ENCODE assay signal across 7 cellular contexts in genomic region chr9:130451509-130452388, GRCh38. TPM values are rescaled to one million over a fixed set of nuclear protein-coding genes. Genes with fewer than 3 reads are reported as not detected.
A peak's percentile ranks its signal among the peaks of the same experiment; 100 is the strongest.
DNase-seq lines count a peak whose midpoint lies in the region; ATAC-seq and TF ChIP-seq lines count a peak whose summit lies in the region.

No MANE protein-coding gene starts in this region.

- no peaks in the 10 kb centered on the region for H3K79me2 ChIP-seq in SK-N-SH (ENCODE audit: insufficient read depth)

- no peak overlapping the region for H2AFZ ChIP-seq in SK-N-SH (ENCODE audit: low read depth)

- H3F3A ChIP-seq in SK-N-SH (replicated peaks; ENCODE audit: insufficient read depth) = no peaks in the 10 kb centered on the region

- H3K9me2 ChIP-seq in SK-N-SH = no peaks in the 10 kb centered on the region

- TF ChIP-seq CTCF in GM10248 (IDR thresholded peaks at IDR 0.05; ENCODE audit: control extremely low read depth, extremely low read depth, low read depth, missing control alignments) (peak; percentile 9), SK-N-SH (IDR thresholded peaks at IDR 0.05) (peak; percentile 63), omental fat pad (IDR thresholded peaks at IDR 0.05) (peak in 1 of 3 donors; percentile 21)

- no peaks in the 10 kb centered on the region for H3K27me3 ChIP-seq in SK-N-SH (ENCODE audit: insufficient read depth)

- H3K4me1 ChIP-seq in SK-N-SH (ENCODE audit: control insufficient read depth in 1 of 2, insufficient read depth in 2 of 2, low read depth in 1 of 2, low read length in 1 of 2) = peaks cover 19 to 75% of the 10 kb centered on the region in 2 experiments; a peak in 3 of 4 replicates

- CTCF ChIA-PET in GM10248 (lab: Yijun Ruan, JAX) (interaction anchor here (1.2 kb wide), 2 partner anchors 230 to 232 kb away, joined by 3 read pairs; no protein-coding TSS in a partner anchor), SK-N-SH (lab: Yijun Ruan, JAX) (interaction anchor here (0.6 to 3.1 kb wide), 10 partner anchors 9 to 242 kb away, joined by 3 to 15 read pairs (median 3); partner anchors contain the start of gene EXOSC2)

- H4K20me1 ChIP-seq in SK-N-SH (ENCODE audit: insufficient read depth) = no peaks in the 10 kb centered on the region

- WGBS in SK-N-SH (ENCODE audit: low lambda C conversion rate) = 50% methylated on average over 2 of the region's 23 CpGs

- no peak overlapping the region for H3K9ac ChIP-seq in SK-N-SH

- ATAC-seq in omental fat pad (ENCODE audit: low FRiP score) (peak; percentile 76), GM19023 (IDR thresholded peaks at IDR 0.05; ENCODE audit: unreplicated experiment) (no peak), HG02852 (IDR thresholded peaks at IDR 0.05; ENCODE audit: unreplicated experiment) (no peak)

- H3K4me2 ChIP-seq in SK-N-SH = peak overlapping the region; percentile 34; the same call in 1 of the 2 replicates

- no peaks in the 10 kb centered on the region for H3K36me3 ChIP-seq in SK-N-SH (replicated peaks in 1 of 2; ENCODE audit: control insufficient read depth in 1 of 2, insufficient read depth in 2 of 2, low read length in 1 of 2)

- DNase-seq in GM10248 (ENCODE audit: extremely low spot score) (no peak), NCI-H1092 (lab: John Stamatoyannopoulos, UW) (peak; percentile 88), SK-N-SH (peak; percentile 81), fibroblast of gingiva (ENCODE audit: low read depth) (peak; percentile 90), omental fat pad (ENCODE audit: low spot score) (peak; percentile 71)

- no peak; the same call in 1 of the 2 replicates for TF ChIP-seq RAD21 in SK-N-SH (IDR thresholded peaks at IDR 0.05; ENCODE audit: low read length)

- H3K27ac ChIP-seq in SK-N-SH (ENCODE audit: low read depth in 2 of 2, low read length in 1 of 2) = peak overlapping the region in 1 of 2 experiments; percentile 96; a peak in 2 of 4 replicates

- no peak for TF ChIP-seq EP300 in SK-N-SH (IDR thresholded peaks at IDR 0.05; ENCODE audit: borderline replicate concordance in 1 of 2, low read depth in 1 of 2, low read length in 1 of 2)

- no peaks in the 10 kb centered on the region for H3K9me3 ChIP-seq in SK-N-SH

- POLR2A ChIA-PET in GM10248 (lab: Yijun Ruan, JAX) (no interaction called here), SK-N-SH (lab: Yijun Ruan, JAX) (no interaction called here)

- no peak overlapping the region for H3K4me3 ChIP-seq in SK-N-SH (ENCODE audit: low read depth in 2 of 2, low read length in 1 of 2)

TF ChIP-seq in SK-N-SH, 30 proteins besides CTCF, POLR2A, EP300 and RAD21:
- peak; percentile 98 for TF ChIP-seq NFIC (IDR thresholded peaks at IDR 0.05; ENCODE audit: borderline replicate concordance)
- peak; percentile 51; the same call in 1 of the 2 replicates for TF ChIP-seq TCF12 (IDR thresholded peaks at IDR 0.05)
- TF ChIP-seq SMC3 (IDR thresholded peaks at IDR 0.05; ENCODE audit: low read depth, low read length) = 0 out of 2 replicates have a peak, but pooled peaks have one; percentile 3
- no peak for TF ChIP-seq RFX5 (IDR thresholded peaks at IDR 0.05; ENCODE audit: low read length)
TF ChIP-seq in SK-N-SH: peak in this region for 3.

RNA-seq across cellular contexts. Expression of gene ASS1, which starts 7.0 kb away (rescaled TPM):
- 0.49 and 0.59 TPM in 2 replicates for polyA plus RNA-seq in SK-N-SH (2012; rRNA removed)
- 0.34 and 0.84 TPM in 2 replicates for polyA plus RNA-seq in SK-N-SH (2012; cell fraction: cytosol; rRNA removed)
- 0.29 TPM in 2 replicates for polyA plus RNA-seq in SK-N-SH (2012; cell fraction: nucleus; rRNA removed)
- 100 to 1,000 TPM; 250 to 621 (median 378) TPM for total RNA-seq in omental fat pad
